16 cellular contexts compared by ENCODE assay signal in genomic region chr5:116645627-116646026, GRCh38.
DNase-seq lines count a peak whose midpoint lies in the region; ATAC-seq lines count a peak whose summit lies in the region.
"Had no signal": no experiment of that assay in that cellular context is flagged by ENCODE, and none has a peak within 500 bp of the region (broad histone marks: within the 10 kb centered on the region; RNA-seq: fewer than 3 reads in every experiment).

No MANE protein-coding gene starts in this region.

- no peaks in the 10 kb centered on the region for H3K9me3 Mint-ChIP-seq in activated CD4-positive, alpha-beta T cell treated with anti-CD3 and anti-CD28 coated beads, Interleukin-2, amount 10 ng/mL, durations not matched to agents 7 days and 5 days
- H3K9me3 Mint-ChIP-seq: activated T-helper 2 cell treated with anti-CD3 and anti-CD28 coated beads, Interferon-gamma antibody, Interleukin-2, Interleukin-4, amounts not matched to agents 10 μg/mL and 5 μg/mL and 100 μg/mL, durations not matched to agents 14 hours and 24 hours and 36 hours had no signal

- ATAC-seq in GM19395 (IDR thresholded peaks at IDR 0.05; ENCODE audit: unreplicated experiment) (peak; percentile 79), HG02798 (IDR thresholded peaks at IDR 0.05; ENCODE audit: poor library complexity, unreplicated experiment) (peak; percentile 70), HG03442 (IDR thresholded peaks at IDR 0.05; ENCODE audit: unreplicated experiment) (peak; percentile 82), HG03469 (IDR thresholded peaks at IDR 0.05; ENCODE audit: unreplicated experiment) (no peak), GM19023 (IDR thresholded peaks at IDR 0.05; ENCODE audit: unreplicated experiment) (no peak)
- ATAC-seq: T-helper 17 cell had no signal

- H3K4me3 Mint-ChIP-seq in activated CD4-positive, alpha-beta T cell treated with anti-CD3 and anti-CD28 coated beads, Interleukin-2, amount 10 ng/mL, durations not matched to agents 7 days and 5 days, result no peak overlapping the region
- H3K4me3 Mint-ChIP-seq: CD8-positive, alpha-beta memory T cell; HFFc6; T-helper 17 cell had no signal

- POLR2A ChIA-PET in activated CD4-positive, alpha-beta T cell treated with anti-CD3 and anti-CD28 coated beads, Interleukin-2, amount 10 ng/mL, durations not matched to agents 7 days and 5 days (lab: Charles Lee), result no interaction called here

- DNase-seq in SIG-M5 treated with dmso at 0.1 percent for 504 hours (lab: John Stamatoyannopoulos, UW; ENCODE audit: unreplicated experiment), result no peak
- DNase-seq in activated CD4-positive, alpha-beta T cell treated with anti-CD3 and anti-CD28 coated beads, Interleukin-2, amount 10 ng/mL, durations not matched to agents 7 days and 5 days, result no peak
- DNase-seq: activated CD4-positive, alpha-beta T cell treated with anti-CD3 and anti-CD28 coated beads, Interleukin-2, amount 50 U/mL, for 4 hours; CD8-positive, alpha-beta memory T cell; HFFc6; IMR-90; islet precursor cell; NCI-H510A; T-helper 17 cell; testis had no signal

- H3K27me3 Mint-ChIP-seq in activated CD4-positive, alpha-beta T cell treated with anti-CD3 and anti-CD28 coated beads, Interleukin-2, amount 10 ng/mL, durations not matched to agents 7 days and 5 days, result no peaks in the 10 kb centered on the region
- H3K27me3 Mint-ChIP-seq: CD8-positive, alpha-beta memory T cell; T-helper 17 cell had no signal

- H3K27ac Mint-ChIP-seq in activated CD4-positive, alpha-beta T cell treated with anti-CD3 and anti-CD28 coated beads, Interleukin-2, amount 10 ng/mL, durations not matched to agents 7 days and 5 days, result no peak overlapping the region
- H3K27ac Mint-ChIP-seq: activated T-helper 2 cell treated with anti-CD3 and anti-CD28 coated beads, Interferon-gamma antibody, Interleukin-2, Interleukin-4, amounts not matched to agents 10 μg/mL and 5 μg/mL and 100 μg/mL, durations not matched to agents 14 hours and 24 hours and 36 hours; CD8-positive, alpha-beta memory T cell; HFFc6; T-helper 17 cell had no signal

- H3K4me1 Mint-ChIP-seq in activated CD4-positive, alpha-beta T cell treated with anti-CD3 and anti-CD28 coated beads, Interleukin-2, amount 10 ng/mL, durations not matched to agents 7 days and 5 days, result no peaks in the 10 kb centered on the region
- H3K4me1 Mint-ChIP-seq: CD8-positive, alpha-beta memory T cell; T-helper 17 cell had no signal

- H3K36me3 Mint-ChIP-seq in activated CD4-positive, alpha-beta T cell treated with anti-CD3 and anti-CD28 coated beads, Interleukin-2, amount 10 ng/mL, durations not matched to agents 7 days and 5 days (ENCODE audit: low read depth), result no peaks in the 10 kb centered on the region
- H3K36me3 Mint-ChIP-seq: CD8-positive, alpha-beta memory T cell had no signal

- CTCF ChIA-PET in activated CD4-positive, alpha-beta T cell treated with anti-CD3 and anti-CD28 coated beads, Interleukin-2, amount 10 ng/mL, durations not matched to agents 7 days and 5 days (lab: Charles Lee), result no interaction called here

Comparison
In these comparisons a context has a peak if more than half of its experiments do, and no peak if none do; other contexts are left out.
1. ATAC-seq: peak in GM19395 (single experiment), HG02798 (single experiment) and HG03442 (single experiment); none in HG03469 (single experiment) and GM19023 (single experiment).